In the genomic region with DNA sequence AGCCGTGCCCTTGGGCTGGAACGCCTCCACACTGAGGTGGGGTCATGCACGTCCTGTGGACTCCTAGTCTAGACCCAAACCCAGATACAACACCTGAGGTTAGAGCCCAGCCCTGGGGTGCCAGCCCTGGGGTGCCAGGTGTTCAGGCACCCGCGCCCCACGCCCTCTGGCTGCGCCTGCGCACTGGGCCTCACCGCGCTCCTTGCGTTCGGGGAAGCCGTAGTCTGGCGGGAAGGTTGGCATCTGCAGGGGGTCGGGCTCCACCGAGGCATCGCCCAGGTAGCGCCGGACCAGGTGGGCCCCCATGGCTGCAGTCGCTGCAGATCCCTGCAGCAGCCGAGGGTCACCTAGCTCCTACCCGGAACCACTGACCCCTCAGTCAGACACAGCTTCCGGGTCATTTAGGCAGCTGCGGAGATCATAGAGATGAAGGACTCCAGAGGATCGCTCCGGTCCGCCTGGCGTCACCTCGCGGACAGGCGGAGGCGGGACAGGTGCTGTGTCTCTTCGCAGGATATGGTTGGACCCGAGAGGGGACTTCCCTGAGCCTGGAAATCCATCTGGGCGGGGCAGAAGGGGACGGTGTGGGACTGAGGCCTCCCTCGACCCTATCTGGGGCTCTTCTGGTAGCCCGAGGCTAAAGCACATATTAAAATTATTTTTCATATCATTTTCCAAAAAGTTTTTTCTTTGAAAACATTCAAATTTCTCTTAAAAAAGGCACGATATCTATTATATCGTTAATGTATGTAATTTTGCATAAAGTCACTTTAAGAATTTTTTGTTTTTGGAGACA, we compare ENCODE assay signal across 8 cellular contexts. TPM values are rescaled to one million over a fixed set of nuclear protein-coding genes. Genes with fewer than 3 reads are reported as not detected.
DNase-seq lines count a peak whose midpoint lies in the region; FAIRE-seq and TF ChIP-seq lines count a peak whose summit lies in the region.

A gene (minus strand): TSS at position 372 of the 796 bp plus-strand sequence. CDS start 66 bp downstream, at position 306.

- no CpG with 5 or more reads among the region's 40 CpGs for WGBS in H9 (ENCODE audit: extremely low coverage, insufficient read length, low lambda C conversion rate)
- 2 to 7% (median 3%) methylated on average over 15 to 40 of the region's 40 CpGs for WGBS in stomach, 5 donors

- no peak for TF ChIP-seq POLR2A in stomach (IDR thresholded peaks at IDR 0.05)

- no peaks in the 10 kb centered on the region for H3F3A ChIP-seq in neural cell (ENCODE audit: insufficient read depth, low read length, poor library complexity, severe bottlenecking)

- H3K4ac ChIP-seq in H9 (ENCODE audit: low read depth, low read length) = no peak within 1 kb of the TSS

- peak within 1 kb of the TSS; percentile 94 to 98 (median 96) for H3K27ac Mint-ChIP-seq in H9

- H2BK15ac ChIP-seq in H9 (ENCODE audit: low read depth, low read length) = no peak within 1 kb of the TSS

- TF ChIP-seq CTCF in H9 (conservative IDR thresholded peaks at IDR 0.05) (peak; percentile 80), neural cell (IDR thresholded peaks at IDR 0.05; ENCODE audit: poor library complexity, severe bottlenecking) (peak; percentile 95), stomach (IDR thresholded peaks at IDR 0.05) (peak in 5 of 7 experiments; percentile 40 to 85 (median 64))

- H3K27ac ChIP-seq in H9 (ENCODE audit: insufficient read length, low read depth, low read length) (no peak within 1 kb of the TSS), neural cell (ENCODE audit: low read length) (peak within 1 kb of the TSS; percentile 65), stomach (peak within 1 kb of the TSS; percentile 79 to 91 (median 84))

- H4K20me1 ChIP-seq in H9 (ENCODE audit: control insufficient read depth, insufficient read depth, insufficient read length) (no peaks in the 10 kb centered on the region), neural cell (ENCODE audit: insufficient read depth) (no peaks in the 10 kb centered on the region)

- no peaks in the 10 kb centered on the region for H3K36me3 ChIP-seq in neural cell (ENCODE audit: insufficient read depth, low read length)
- H3K36me3 ChIP-seq in stomach = peaks cover 4 to 23% (median 15%) of the 10 kb centered on the region in 4 donors

- peak; percentile 75 for FAIRE-seq in G401.6 (lab: Jason Lieb, UNC)

- H3K4me1 ChIP-seq in H9 (ENCODE audit: insufficient read depth, low read length) (no peaks in the 10 kb centered on the region), stomach (peaks cover 15 to 58% (median 41%) of the 10 kb centered on the region in 4 donors)

- no peaks in the 10 kb centered on the region for H3K9me3 Mint-ChIP-seq in H9

- peaks cover 12 to 25% of the 10 kb centered on the region in 2 experiments for H3K4me1 Mint-ChIP-seq in H9

- H3K56ac ChIP-seq in H9 (ENCODE audit: insufficient read length, low read depth, low read length) = no peak within 1 kb of the TSS

- H3K27me3 ChIP-seq in H9 (ENCODE audit: insufficient read depth, low read length) (no peaks in the 10 kb centered on the region), neural cell (ENCODE audit: insufficient read depth, low read depth, low read length) (no peaks in the 10 kb centered on the region), stomach (no peaks in the 10 kb centered on the region)

- H3K79me1 ChIP-seq in H9 (ENCODE audit: insufficient read depth, low read depth, low read length, poor library complexity, severe bottlenecking) = no peaks in the 10 kb centered on the region

- H2AK5ac ChIP-seq in H9 (ENCODE audit: insufficient read length, low read length) = no peak within 1 kb of the TSS

- no peak within 1 kb of the TSS for H2BK120ac ChIP-seq in H9 (ENCODE audit: low read depth, low read length, poor library complexity, severe bottlenecking)

- H3K23ac ChIP-seq in H9 (ENCODE audit: insufficient read length, low read depth, low read length) = no peak within 1 kb of the TSS

- H3K23me2 ChIP-seq in H9 (ENCODE audit: insufficient read length, low read depth, low read length, poor library complexity, severe bottlenecking) = peaks cover 8% of the 10 kb centered on the region

- DNase-seq in H9 = peak; percentile 96
- peak; percentile 94 for DNase-seq in M059J (ENCODE audit: low read depth)
- peak; percentile 93 for DNase-seq in SHP77 (lab: John Stamatoyannopoulos, UW)
- peak; percentile 96 for DNase-seq in activated effector memory CD4-positive, alpha-beta T cell treated with anti-CD3 and anti-CD28 coated beads, Interleukin-2, amount 50 U/mL, for 16 hours
- peak; percentile 90 for DNase-seq in fibroblast of the conjunctiva (ENCODE audit: low read depth)
- peak; percentile 92 for DNase-seq in stomach

- H3K4me3 ChIP-seq in neural cell (ENCODE audit: low read length) (peak within 1 kb of the TSS; percentile 73), stomach (peak within 1 kb of the TSS; percentile 83 to 98 (median 93))

- peak; percentile 50 for TF ChIP-seq RAD21 in neural cell (conservative IDR thresholded peaks at IDR 0.05)

- intact Hi-C loops in stomach (cut with DNase I; ENCODE audit: low total_unique reads) = no loop called here

- H3K4me3 Mint-ChIP-seq in H9 = peak within 1 kb of the TSS; percentile 97 to 99

- peak within 1 kb of the TSS; percentile 8 for H3K18ac ChIP-seq in H9 (ENCODE audit: insufficient read length, low read depth, low read length)

- 0 out of 2 replicates have a peak, but pooled peaks cover 2% of the 10 kb centered on the region for H3K27me3 Mint-ChIP-seq in H9 (ENCODE audit: low read depth)

- H3K9me3 ChIP-seq in H9 (ENCODE audit: control insufficient read depth, low read depth, low read length) = no peaks in the 10 kb centered on the region
- no peaks in the 10 kb centered on the region for H3K9me3 ChIP-seq in neural cell (ENCODE audit: low read length)
- H3K9me3 ChIP-seq in stomach = no peaks in the 10 kb centered on the region

- H4K5ac ChIP-seq in H9 (ENCODE audit: insufficient read length, low read depth, low read length) = no peak within 1 kb of the TSS

- TF ChIP-seq EP300 in neural cell (conservative IDR thresholded peaks at IDR 0.05; ENCODE audit: poor library complexity, severe bottlenecking) (peak; percentile 70), stomach (IDR thresholded peaks at IDR 0.05) (no peak)

- peak within 1 kb of the TSS; percentile 6; the same call in 1 of the 2 replicates for H3K14ac ChIP-seq in H9 (ENCODE audit: insufficient read depth, low read length)

- H3K4me2 ChIP-seq in H9 (ENCODE audit: insufficient read depth, insufficient read length, low read length) (peak within 1 kb of the TSS; percentile 62), neural cell (ENCODE audit: low read length) (peak within 1 kb of the TSS; percentile 67)

- no peak within 1 kb of the TSS for H3T11ph ChIP-seq in H9 (ENCODE audit: low read length)

- no peak within 1 kb of the TSS for H4K91ac ChIP-seq in H9 (ENCODE audit: insufficient read length, low read depth, low read length)

- H3K79me2 ChIP-seq in H9 (ENCODE audit: insufficient read depth, low read length) (peaks cover 9% of the 10 kb centered on the region; the same call in 1 of the 2 replicates), neural cell (replicated peaks; ENCODE audit: insufficient read depth, low read length) (peaks cover 15% of the 10 kb centered on the region)

- peaks cover 9 to 20% (median 10%) of the 10 kb centered on the region in 3 experiments; a peak in 6 of 7 replicates for H3K36me3 Mint-ChIP-seq in H9 (ENCODE audit: insufficient read depth in 1 of 3, low read depth in 3 of 3)

- H2BK20ac ChIP-seq in H9 (ENCODE audit: low read depth, low read length, poor library complexity, severe bottlenecking) = no peak within 1 kb of the TSS

- H3K9me2 ChIP-seq in neural cell (ENCODE audit: insufficient read depth, low read length) = no peaks in the 10 kb centered on the region

- H2AFZ ChIP-seq in H9 (ENCODE audit: low read length) (no peak within 1 kb of the TSS), neural cell (ENCODE audit: low read depth, low read length) (peak within 1 kb of the TSS; percentile 98)

- no peak within 1 kb of the TSS for H2BK12ac ChIP-seq in H9 (ENCODE audit: insufficient read length, low read depth, low read length)

- no peak within 1 kb of the TSS for H4K8ac ChIP-seq in H9 (replicated peaks; ENCODE audit: insufficient read length, low read depth, low read length)

- H3K9ac ChIP-seq in H9 (ENCODE audit: extremely low read depth, insufficient read length, low read length) = peak within 1 kb of the TSS; percentile 88
- peak within 1 kb of the TSS; percentile 82 for H3K9ac ChIP-seq in neural cell (ENCODE audit: low read length)

- no peak within 1 kb of the TSS for H2BK5ac ChIP-seq in H9 (ENCODE audit: insufficient read length, low read length)

TF ChIP-seq in neural cell, 6 proteins besides CTCF, POLR2A, EP300 and RAD21 (continues in another document):
- no peak for TF ChIP-seq EZH2 (IDR thresholded peaks at IDR 0.05; ENCODE audit: borderline replicate concordance, insufficient read depth, low read length, poor library complexity, severe bottlenecking)
- TF ChIP-seq, protein P1, sequence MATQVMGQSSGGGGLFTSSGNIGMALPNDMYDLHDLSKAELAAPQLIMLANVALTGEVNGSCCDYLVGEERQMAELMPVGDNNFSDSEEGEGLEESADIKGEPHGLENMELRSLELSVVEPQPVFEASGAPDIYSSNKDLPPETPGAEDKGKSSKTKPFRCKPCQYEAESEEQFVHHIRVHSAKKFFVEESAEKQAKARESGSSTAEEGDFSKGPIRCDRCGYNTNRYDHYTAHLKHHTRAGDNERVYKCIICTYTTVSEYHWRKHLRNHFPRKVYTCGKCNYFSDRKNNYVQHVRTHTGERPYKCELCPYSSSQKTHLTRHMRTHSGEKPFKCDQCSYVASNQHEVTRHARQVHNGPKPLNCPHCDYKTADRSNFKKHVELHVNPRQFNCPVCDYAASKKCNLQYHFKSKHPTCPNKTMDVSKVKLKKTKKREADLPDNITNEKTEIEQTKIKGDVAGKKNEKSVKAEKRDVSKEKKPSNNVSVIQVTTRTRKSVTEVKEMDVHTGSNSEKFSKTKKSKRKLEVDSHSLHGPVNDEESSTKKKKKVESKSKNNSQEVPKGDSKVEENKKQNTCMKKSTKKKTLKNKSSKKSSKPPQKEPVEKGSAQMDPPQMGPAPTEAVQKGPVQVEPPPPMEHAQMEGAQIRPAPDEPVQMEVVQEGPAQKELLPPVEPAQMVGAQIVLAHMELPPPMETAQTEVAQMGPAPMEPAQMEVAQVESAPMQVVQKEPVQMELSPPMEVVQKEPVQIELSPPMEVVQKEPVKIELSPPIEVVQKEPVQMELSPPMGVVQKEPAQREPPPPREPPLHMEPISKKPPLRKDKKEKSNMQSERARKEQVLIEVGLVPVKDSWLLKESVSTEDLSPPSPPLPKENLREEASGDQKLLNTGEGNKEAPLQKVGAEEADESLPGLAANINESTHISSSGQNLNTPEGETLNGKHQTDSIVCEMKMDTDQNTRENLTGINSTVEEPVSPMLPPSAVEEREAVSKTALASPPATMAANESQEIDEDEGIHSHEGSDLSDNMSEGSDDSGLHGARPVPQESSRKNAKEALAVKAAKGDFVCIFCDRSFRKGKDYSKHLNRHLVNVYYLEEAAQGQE (IDR thresholded peaks at IDR 0.05; ENCODE audit: borderline replicate concordance) = peak; percentile 83
- no peak for TF ChIP-seq TAF1 (IDR thresholded peaks at IDR 0.05; ENCODE audit: low read depth)

RNA-seq across cellular contexts. Expression of the gene that starts here (rescaled TPM):
- 155 and 161 TPM in 2 replicates for total RNA-seq in H9 (2021)
- total RNA-seq in M059J (2014; rRNA removed; shearing (Covaris generic)) = 292 and 321 TPM in 2 replicates
- polyA plus RNA-seq in neural cell = 615 and 696 TPM in 2 replicates
- 124 and 130 TPM in 2 replicates for polyA minus RNA-seq in neural cell
- 1,000 to 10,000 TPM in 1 of 5 donors, 100 to 1,000 TPM in 4; 159 to 1,175 (median 226) TPM for total RNA-seq in stomach
- polyA plus RNA-seq in stomach = 100 to 1,000 TPM; 558 to 652 (median 596) TPM
